Comparison of ENCODE assay signal across 15 cellular contexts in the genomic region with DNA sequence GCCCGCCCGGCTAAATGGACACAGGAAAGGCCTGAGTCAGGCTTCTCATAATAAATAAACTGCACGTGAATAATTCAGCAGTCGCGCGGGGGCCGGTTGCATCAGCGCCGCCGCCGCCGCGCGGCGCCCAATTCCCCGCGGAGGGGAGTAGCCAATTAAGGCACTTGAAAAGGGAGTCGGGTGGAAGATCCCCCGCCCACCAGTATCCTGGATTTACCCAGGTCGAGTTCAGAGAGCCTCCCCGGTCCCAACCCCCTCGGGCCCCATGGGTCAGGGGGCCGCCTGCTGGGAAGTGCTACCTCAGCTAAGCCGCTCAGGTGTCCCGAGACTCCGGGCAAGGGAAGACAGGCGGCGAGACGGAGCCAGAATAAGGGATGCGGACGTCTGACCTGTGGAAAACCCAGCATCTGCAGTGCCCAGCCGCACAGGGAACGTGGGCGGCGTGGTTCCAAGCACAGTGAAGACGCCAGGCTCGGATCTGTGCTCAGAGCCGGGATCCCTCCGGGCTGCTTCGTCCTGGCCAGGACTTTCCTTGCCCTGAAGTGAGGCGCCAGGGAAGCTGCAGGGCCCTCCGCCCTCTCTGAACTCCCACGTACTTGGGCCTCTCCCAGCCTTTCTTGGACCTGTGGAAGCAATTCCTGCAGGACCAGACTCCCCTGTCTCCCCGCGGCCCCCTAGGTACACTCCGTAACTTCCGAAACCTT. TPM values are rescaled to one million over a fixed set of nuclear protein-coding genes. Genes with fewer than 3 reads are reported as not detected.
DNase-seq lines count a peak whose midpoint lies in the region; ATAC-seq and TF ChIP-seq lines count a peak whose summit lies in the region.
"Had no signal": no experiment of that assay in that cellular context is flagged by ENCODE, and none has a peak within 500 bp of the region (broad histone marks: within the 10 kb centered on the region; RNA-seq: fewer than 3 reads in every experiment).

No MANE protein-coding gene starts in this region.

- no peak for TF ChIP-seq EP300 in transverse colon (IDR thresholded peaks at IDR 0.05; ENCODE audit: low read depth)
- TF ChIP-seq EP300 in tibial nerve (IDR thresholded peaks at IDR 0.05): no peak

- intact Hi-C loops in activated CD4-positive, alpha-beta T cell treated with anti-CD3 and anti-CD28 coated beads for 36 hours (cut with DNase I, micrococcal nuclease): loop anchor here (2.0 to 10.0 kb wide), 3 partner anchors 18 to 1702 kb away; a partner anchor contains a TSS
- intact Hi-C loops in activated CD4-positive, alpha-beta T cell treated with anti-CD3 and anti-CD28 coated beads, Interleukin-2, amount 10 ng/mL, durations not matched to agents 24 days and 14 days (cut with micrococcal nuclease): loop anchor here (1.0 to 5.0 kb wide), 2 partner anchors 10 to 56 kb away; no protein-coding TSS in a partner anchor
- intact Hi-C loops in sciatic nerve (cut with DNase I): no loop called here
- intact Hi-C loops in transverse colon (cut with DNase I; ENCODE audit: low total_unique reads): no loop called here

- H3K27ac Mint-ChIP-seq in activated CD4-positive, alpha-beta T cell treated with anti-CD3 and anti-CD28 coated beads for 36 hours: no peak overlapping the region
- H3K27ac Mint-ChIP-seq in activated CD4-positive, alpha-beta T cell treated with anti-CD3 and anti-CD28 coated beads, Interleukin-2, amount 10 ng/mL, durations not matched to agents 24 days and 14 days: no peak overlapping the region
- H3K27ac Mint-ChIP-seq in T-cell: no peak overlapping the region

- H3K4me1 Mint-ChIP-seq in activated CD4-positive, alpha-beta T cell treated with anti-CD3 and anti-CD28 coated beads for 36 hours: peaks cover 21% of the 10 kb centered on the region
- peaks cover 6% of the 10 kb centered on the region for H3K4me1 Mint-ChIP-seq in activated CD4-positive, alpha-beta T cell treated with anti-CD3 and anti-CD28 coated beads, Interleukin-2, amount 10 ng/mL, durations not matched to agents 24 days and 14 days
- peaks cover 16 to 28% (median 21%) of the 10 kb centered on the region in 3 donors for H3K4me1 Mint-ChIP-seq in T-cell

- H3K36me3 Mint-ChIP-seq in activated CD4-positive, alpha-beta T cell treated with anti-CD3 and anti-CD28 coated beads for 36 hours (ENCODE audit: low read depth): no peaks in the 10 kb centered on the region
- H3K36me3 Mint-ChIP-seq in activated CD4-positive, alpha-beta T cell treated with anti-CD3 and anti-CD28 coated beads, Interleukin-2, amount 10 ng/mL, durations not matched to agents 24 days and 14 days (ENCODE audit: low read depth): no peaks in the 10 kb centered on the region
- no peaks in the 10 kb centered on the region for H3K36me3 Mint-ChIP-seq in T-cell

- no peaks in the 10 kb centered on the region for H3K36me3 ChIP-seq in transverse colon
- no peaks in the 10 kb centered on the region for H3K36me3 ChIP-seq in tibial nerve
- H3K36me3 ChIP-seq: lower lobe of right lung had no signal

- no peak for DNase-seq in activated CD4-positive, alpha-beta T cell treated with anti-CD3 and anti-CD28 coated beads for 36 hours
- no peak for DNase-seq in activated CD4-positive, alpha-beta T cell treated with anti-CD3 and anti-CD28 coated beads, Interleukin-2, amount 10 ng/mL, durations not matched to agents 24 days and 14 days
- DNase-seq in T-cell (peak in 1 of 34 experiments; percentile 12), hepatic stellate cell (ENCODE audit: low spot score) (peak; percentile 72), sciatic nerve (ENCODE audit: low spot score) (no peak), MV-4-11 (lab: John Stamatoyannopoulos, UW) (no peak), transverse colon (no peak), tibial nerve (ENCODE audit: low spot score in 2 of 2) (no peak)
- DNase-seq: lower lobe of right lung; NCI-H510A; RPMI8226; stimulated activated CD4-positive, alpha-beta T cell treated with anti-CD3 and anti-CD28 coated beads, Interleukin-1b, Interleukin-23, amount 100 ng/mL, for 48 hours; stimulated activated naive CD4-positive, alpha-beta T cell treated with Interleukin-2 at 50 U/mL for 16 hours had no signal

- POLR2A ChIA-PET in activated CD4-positive, alpha-beta T cell treated with anti-CD3 and anti-CD28 coated beads for 36 hours (lab: Charles Lee): interaction anchor here (0.7 kb wide), 1 partner anchor 549 kb away, joined by 5 read pairs; no protein-coding TSS in a partner anchor
- POLR2A ChIA-PET in T-cell (lab: Charles Lee): interaction anchor here in 1 of 2 donors (0.6 kb wide), 2 partner anchors 30 to 42 kb away, joined by 3 read pairs; no protein-coding TSS in a partner anchor

- H3K27ac ChIP-seq in transverse colon (no peak overlapping the region), tibial nerve (no peak overlapping the region)
- H3K27ac ChIP-seq: lower lobe of right lung had no signal

- peaks cover 0 to 15% (median 7%) of the 10 kb centered on the region in 4 donors for H3K4me1 ChIP-seq in transverse colon
- H3K4me1 ChIP-seq in tibial nerve: peaks cover 0 to 15% (median 5%) of the 10 kb centered on the region in 4 donors

- H3K4me3 ChIP-seq in transverse colon (no peak overlapping the region), tibial nerve (no peak overlapping the region)
- H3K4me3 ChIP-seq: lower lobe of right lung had no signal

- H3K27me3 ChIP-seq in transverse colon (peaks cover 97% of the 10 kb centered on the region), tibial nerve (peaks cover 7 to 99% of the 10 kb centered on the region in 2 donors)

- WGBS in transverse colon (ENCODE audit: low coverage in 1 of 2), 2 donors: 8% methylated on average over 37 of the region's 47 CpGs; no CpG with 5 or more reads in 1 of the 2 donors
- WGBS in tibial nerve, 2 donors: 6 to 12% methylated on average over 27 to 37 of the region's 47 CpGs

- peak; percentile 24 for ATAC-seq in activated CD4-positive, alpha-beta T cell treated with anti-CD3 and anti-CD28 coated beads for 36 hours
- ATAC-seq in T-cell (replicated peaks in 1 of 4): peak in 3 of 4 experiments; percentile 14 to 45 (median 22)
- peak; percentile 30 for ATAC-seq in sciatic nerve

- H3K27me3 Mint-ChIP-seq in activated CD4-positive, alpha-beta T cell treated with anti-CD3 and anti-CD28 coated beads for 36 hours: peaks cover 71% of the 10 kb centered on the region
- peaks cover 84% of the 10 kb centered on the region for H3K27me3 Mint-ChIP-seq in activated CD4-positive, alpha-beta T cell treated with anti-CD3 and anti-CD28 coated beads, Interleukin-2, amount 10 ng/mL, durations not matched to agents 24 days and 14 days
- peaks cover 82 to 89% of the 10 kb centered on the region in 2 donors for H3K27me3 Mint-ChIP-seq in T-cell

- H3K9me3 ChIP-seq in transverse colon (no peaks in the 10 kb centered on the region), tibial nerve (peaks cover 0 to 7% (median 0%) of the 10 kb centered on the region in 4 donors)
- H3K9me3 ChIP-seq: lower lobe of right lung had no signal

- H3K4me3 Mint-ChIP-seq in activated CD4-positive, alpha-beta T cell treated with anti-CD3 and anti-CD28 coated beads for 36 hours: no peak overlapping the region
- no peak overlapping the region for H3K4me3 Mint-ChIP-seq in activated CD4-positive, alpha-beta T cell treated with anti-CD3 and anti-CD28 coated beads, Interleukin-2, amount 10 ng/mL, durations not matched to agents 24 days and 14 days
- peak overlapping the region in 2 of 3 donors; percentile 51 to 65 for H3K4me3 Mint-ChIP-seq in T-cell

- in situ Hi-C loops in transverse colon (cut with MboI; ENCODE audit: low pct_ligation_motif_present in 1 of 4, low pct_unique_long_range_greater_than_20kb in 1 of 4, low sequenced_read_pairs in 3 of 4): no loop called here

- TF ChIP-seq POLR2A in transverse colon (IDR thresholded peaks at IDR 0.05) (no peak), tibial nerve (IDR thresholded peaks at IDR 0.05) (no peak)

- TF ChIP-seq CTCF in transverse colon (IDR thresholded peaks at IDR 0.05) (no peak), tibial nerve (IDR thresholded peaks at IDR 0.05) (no peak)

- CTCF ChIA-PET in activated CD4-positive, alpha-beta T cell treated with anti-CD3 and anti-CD28 coated beads for 36 hours (lab: Charles Lee): interaction anchor here (0.6 to 1.3 kb wide), 5 partner anchors 15 to 354 kb away, joined by 3 to 5 read pairs (median 4); no protein-coding TSS in a partner anchor
- CTCF ChIA-PET in T-cell (lab: Charles Lee): no interaction called here

- no peaks in the 10 kb centered on the region for H3K9me3 Mint-ChIP-seq in activated CD4-positive, alpha-beta T cell treated with anti-CD3 and anti-CD28 coated beads for 36 hours (ENCODE audit: low read depth)
- H3K9me3 Mint-ChIP-seq in activated CD4-positive, alpha-beta T cell treated with anti-CD3 and anti-CD28 coated beads, Interleukin-2, amount 10 ng/mL, durations not matched to agents 24 days and 14 days: no peaks in the 10 kb centered on the region
- H3K9me3 Mint-ChIP-seq in T-cell: no peaks in the 10 kb centered on the region

RNA-seq across cellular contexts. Expression of a gene that starts 7.3 kb away (rescaled TPM):
- not detected for total RNA-seq in activated CD4-positive, alpha-beta T cell treated with anti-CD3 and anti-CD28 coated beads for 36 hours
- not detected in 2 replicates for total RNA-seq in activated CD4-positive, alpha-beta T cell treated with anti-CD3 and anti-CD28 coated beads, Interleukin-2, amount 10 ng/mL, durations not matched to agents 24 days and 14 days
- total RNA-seq in T-cell: not detected
- not detected for total RNA-seq in sciatic nerve
- total RNA-seq in transverse colon: not detected
- under 1 TPM in 1 of 4 donors, not detected in 3; 0.60 TPM for total RNA-seq in tibial nerve
- total RNA-seq: chondrocyte, fibroblast of villous mesenchyme, lower lobe of right lung had no signal

Comparison
In these comparisons a context has a peak if more than half of its experiments do, and no peak if none do; other contexts are left out.
1. H3K4me3 Mint-ChIP-seq: peak in T-cell (2 of 3); none in activated CD4-positive, alpha-beta T cell treated with anti-CD3 and anti-CD28 coated beads for 36 hours (single experiment) and activated CD4-positive, alpha-beta T cell treated with anti-CD3 and anti-CD28 coated beads, Interleukin-2, amount 10 ng/mL, durations not matched to agents 24 days and 14 days (single experiment).
2. intact Hi-C loops: an anchor here in activated CD4-positive, alpha-beta T cell treated with anti-CD3 and anti-CD28 coated beads for 36 hours (2.0 to 10.0 kb wide) and activated CD4-positive, alpha-beta T cell treated with anti-CD3 and anti-CD28 coated beads, Interleukin-2, amount 10 ng/mL, durations not matched to agents 24 days and 14 days (1.0 to 5.0 kb wide); none called in sciatic nerve and transverse colon.
3. Peak in every context shown above with its lines, with median percentiles within 50 percentile points of each other: ATAC-seq.